Comparison of ENCODE assay signal across 8 cellular contexts in the genomic region with DNA sequence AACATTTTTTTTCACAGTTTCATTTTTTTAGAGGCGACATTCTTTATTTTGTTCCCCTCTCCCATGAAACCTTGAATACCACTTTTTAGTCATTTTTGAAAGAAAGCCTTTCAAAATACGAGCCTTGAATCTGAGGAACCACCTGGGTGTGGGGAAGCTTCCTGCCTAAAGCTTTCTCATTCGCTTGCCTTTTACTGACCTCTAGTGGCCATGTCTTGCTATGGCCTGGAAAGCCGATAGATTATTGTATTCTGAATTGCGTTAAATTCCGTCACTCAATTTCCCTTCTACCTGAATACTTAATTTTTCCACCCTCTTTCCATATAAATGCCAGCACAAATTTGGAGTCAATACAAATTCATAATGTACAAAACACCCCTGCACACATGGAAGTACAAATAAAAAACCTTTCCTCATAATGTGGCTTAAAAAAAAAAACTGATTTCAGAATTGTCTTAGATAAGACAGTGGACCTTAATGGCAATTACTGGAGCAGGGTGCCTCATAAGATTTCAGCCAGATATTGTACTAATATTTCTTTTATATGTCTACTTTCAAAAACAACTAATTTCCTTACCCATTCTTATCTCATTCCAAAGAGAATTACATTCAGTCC.
DNase-seq lines count a peak whose midpoint lies in the region; ATAC-seq lines count a peak whose summit lies in the region.

No MANE protein-coding gene starts in this region.

- ATAC-seq in GM19043 (IDR thresholded peaks at IDR 0.05; ENCODE audit: low read depth, unreplicated experiment) (peak; percentile 98), HG03139 (IDR thresholded peaks at IDR 0.05; ENCODE audit: unreplicated experiment) (peak; percentile 96)

- DNase-seq in COLO668 (lab: John Stamatoyannopoulos, UW; ENCODE audit: unreplicated experiment), result peak; percentile 61
- DNase-seq in NCI-H2196 treated with DMSO at 0.1 percent for 48 hours (lab: John Stamatoyannopoulos, UW; ENCODE audit: unreplicated experiment), result peak; percentile 0
- DNase-seq in activated CD4-positive, alpha-beta T cell treated with anti-CD3 and anti-CD28 coated beads for 48 hours, result peak; percentile 68
- DNase-seq in epidermal melanocyte (ENCODE audit: insufficient read length, low spot score), result peak; percentile 73
- DNase-seq in mucosa of gallbladder (ENCODE audit: low spot score), result peak; percentile 56
- DNase-seq in stromal cell of bone marrow (ENCODE audit: low read depth), result peak; percentile 35

Comparison
In these comparisons a context has a peak if more than half of its experiments do, and no peak if none do; other contexts are left out.
1. Peak in every context shown above with its lines: DNase-seq and ATAC-seq.
2. DNase-seq: peak in every context shown above with its lines; median percentile 73 in epidermal melanocyte; 68 in activated CD4-positive, alpha-beta T cell treated with anti-CD3 and anti-CD28 coated beads for 48 hours; 61 in COLO668; 56 in mucosa of gallbladder; 35 in stromal cell of bone marrow; 0 in NCI-H2196 treated with DMSO at 0.1 percent for 48 hours.